In genomic region chr22:30667092-30667485, GRCh38 we compare ENCODE assay signal across 8 cellular contexts. TPM values are rescaled to one million over a fixed set of nuclear protein-coding genes. Genes with fewer than 3 reads are reported as not detected.
DNase-seq lines count a peak whose midpoint lies in the region; ATAC-seq and TF ChIP-seq lines count a peak whose summit lies in the region.

No MANE protein-coding gene starts in this region.

- intact Hi-C loops in adrenal gland (cut with DNase I) = no loop called here

- H3K27ac ChIP-seq in adrenal gland = peak overlapping the region in 1 of 5 donors; percentile 4
- H3K27ac ChIP-seq in liver (ENCODE audit: low read depth in 1 of 2, low read length in 2 of 2) = no peak overlapping the region
- H3K27ac ChIP-seq in thymus (ENCODE audit: low read depth) = no peak overlapping the region

- 3 to 6% (median 4%) methylated on average over 16 to 17 of the region's 17 CpGs for WGBS in adrenal gland, 4 donors
- 4% methylated on average over 17 of the region's 17 CpGs for WGBS in liver
- WGBS in thymus = under 1% methylated on average over 17 of the region's 17 CpGs

- DNase-seq in BE2C (no peak), adrenal gland (no peak), MV-4-11 (lab: John Stamatoyannopoulos, UW) (no peak), retina (no peak)

- H3K9ac ChIP-seq in liver (ENCODE audit: low read depth in 1 of 2, low read length in 2 of 2) = peak overlapping the region in 1 of 2 donors; percentile 32

- H3K9me3 ChIP-seq in BE2C (no peaks in the 10 kb centered on the region), adrenal gland (replicated peaks in 1 of 3) (no peaks in the 10 kb centered on the region), liver (ENCODE audit: control insufficient read depth in 4 of 4, low read length in 3 of 4) (no peaks in the 10 kb centered on the region), thymus (ENCODE audit: control insufficient read depth) (no peaks in the 10 kb centered on the region)

- no peak for TF ChIP-seq POLR2A in adrenal gland (IDR thresholded peaks at IDR 0.05)

- H3K4me3 ChIP-seq in BE2C (ENCODE audit: low read depth, low read length) = peak overlapping the region; percentile 84
- H3K4me3 ChIP-seq in adrenal gland = peak overlapping the region; percentile 27 to 69 (median 37)
- peak overlapping the region; percentile 44 to 77 (median 76) for H3K4me3 ChIP-seq in liver (ENCODE audit: low read depth in 1 of 3, low read length in 3 of 3)
- peak overlapping the region; percentile 85 for H3K4me3 ChIP-seq in thymus (ENCODE audit: low read length)

- TF ChIP-seq CTCF in BE2C (IDR thresholded peaks at IDR 0.05; ENCODE audit: low read depth, low read length) (no peak), adrenal gland (IDR thresholded peaks at IDR 0.05) (no peak), liver (IDR thresholded peaks at IDR 0.05; ENCODE audit: low read depth, low read length, missing input control) (no peak)

- peak; percentile 7 for ATAC-seq in HG03064 (IDR thresholded peaks at IDR 0.05; ENCODE audit: low read depth, unreplicated experiment)
- ATAC-seq in GM18873 (IDR thresholded peaks at IDR 0.05; ENCODE audit: low FRiP score, unreplicated experiment) = no peak

- H3K27me3 ChIP-seq in BE2C (no peaks in the 10 kb centered on the region), adrenal gland (no peaks in the 10 kb centered on the region), liver (ENCODE audit: control insufficient read depth in 4 of 4, insufficient read depth in 4 of 4, low read length in 3 of 4) (no peaks in the 10 kb centered on the region), thymus (ENCODE audit: control insufficient read depth, insufficient read depth) (peaks cover 7% of the 10 kb centered on the region)

- no peak for TF ChIP-seq RAD21 in liver (IDR thresholded peaks at IDR 0.05)

- H3K4me1 ChIP-seq in BE2C (no peaks in the 10 kb centered on the region), adrenal gland (replicated peaks in 1 of 2) (peaks cover 0 to 4% of the 10 kb centered on the region in 2 donors), liver (ENCODE audit: control insufficient read depth in 4 of 4, insufficient read depth in 4 of 4, low read length in 3 of 4) (peaks cover 2 to 19% (median 13%) of the 10 kb centered on the region in 4 donors), thymus (ENCODE audit: control insufficient read depth, insufficient read depth, low read length) (peaks cover 5% of the 10 kb centered on the region)

- H3K36me3 ChIP-seq in BE2C (no peaks in the 10 kb centered on the region), adrenal gland (replicated peaks in 1 of 2) (peaks cover 0 to 21% of the 10 kb centered on the region in 2 donors), liver (ENCODE audit: control insufficient read depth in 4 of 4, insufficient read depth in 3 of 4, low read depth in 1 of 4, low read length in 3 of 4) (peaks cover 2 to 3% (median 2%) of the 10 kb centered on the region in 4 donors), thymus (ENCODE audit: control insufficient read depth, insufficient read depth) (peaks cover 18% of the 10 kb centered on the region)

TF ChIP-seq in liver, 16 proteins besides CTCF, POLR2A, EP300 and RAD21:
- TF ChIP-seq GABPA (IDR thresholded peaks at IDR 0.05 in 1 of 2, conservative IDR thresholded peaks at IDR 0.05 in 1 of 2) = no peak
- TF ChIP-seq HNF4A (conservative IDR thresholded peaks at IDR 0.05) = peak in 1 of 2 donors; percentile 5
- no peak for TF ChIP-seq HNF4G (IDR thresholded peaks at IDR 0.05)
- TF ChIP-seq, protein P1, sequence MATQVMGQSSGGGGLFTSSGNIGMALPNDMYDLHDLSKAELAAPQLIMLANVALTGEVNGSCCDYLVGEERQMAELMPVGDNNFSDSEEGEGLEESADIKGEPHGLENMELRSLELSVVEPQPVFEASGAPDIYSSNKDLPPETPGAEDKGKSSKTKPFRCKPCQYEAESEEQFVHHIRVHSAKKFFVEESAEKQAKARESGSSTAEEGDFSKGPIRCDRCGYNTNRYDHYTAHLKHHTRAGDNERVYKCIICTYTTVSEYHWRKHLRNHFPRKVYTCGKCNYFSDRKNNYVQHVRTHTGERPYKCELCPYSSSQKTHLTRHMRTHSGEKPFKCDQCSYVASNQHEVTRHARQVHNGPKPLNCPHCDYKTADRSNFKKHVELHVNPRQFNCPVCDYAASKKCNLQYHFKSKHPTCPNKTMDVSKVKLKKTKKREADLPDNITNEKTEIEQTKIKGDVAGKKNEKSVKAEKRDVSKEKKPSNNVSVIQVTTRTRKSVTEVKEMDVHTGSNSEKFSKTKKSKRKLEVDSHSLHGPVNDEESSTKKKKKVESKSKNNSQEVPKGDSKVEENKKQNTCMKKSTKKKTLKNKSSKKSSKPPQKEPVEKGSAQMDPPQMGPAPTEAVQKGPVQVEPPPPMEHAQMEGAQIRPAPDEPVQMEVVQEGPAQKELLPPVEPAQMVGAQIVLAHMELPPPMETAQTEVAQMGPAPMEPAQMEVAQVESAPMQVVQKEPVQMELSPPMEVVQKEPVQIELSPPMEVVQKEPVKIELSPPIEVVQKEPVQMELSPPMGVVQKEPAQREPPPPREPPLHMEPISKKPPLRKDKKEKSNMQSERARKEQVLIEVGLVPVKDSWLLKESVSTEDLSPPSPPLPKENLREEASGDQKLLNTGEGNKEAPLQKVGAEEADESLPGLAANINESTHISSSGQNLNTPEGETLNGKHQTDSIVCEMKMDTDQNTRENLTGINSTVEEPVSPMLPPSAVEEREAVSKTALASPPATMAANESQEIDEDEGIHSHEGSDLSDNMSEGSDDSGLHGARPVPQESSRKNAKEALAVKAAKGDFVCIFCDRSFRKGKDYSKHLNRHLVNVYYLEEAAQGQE (IDR thresholded peaks at IDR 0.05) = no peak
- TF ChIP-seq TAF1 (conservative IDR thresholded peaks at IDR 0.05) = no peak
- TF ChIP-seq, protein P2, sequence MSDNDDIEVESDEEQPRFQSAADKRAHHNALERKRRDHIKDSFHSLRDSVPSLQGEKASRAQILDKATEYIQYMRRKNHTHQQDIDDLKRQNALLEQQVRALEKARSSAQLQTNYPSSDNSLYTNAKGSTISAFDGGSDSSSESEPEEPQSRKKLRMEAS (IDR thresholded peaks at IDR 0.05) = no peak
- TF ChIP-seq FOXA1 (IDR thresholded peaks at IDR 0.05) = no peak
- no peak for TF ChIP-seq EGR1 (IDR thresholded peaks at IDR 0.05; ENCODE audit: low read depth in 2 of 2)

RNA-seq across cellular contexts. Expression of gene DUSP18, which starts 0.6 kb away (rescaled TPM):
- polyA plus RNA-seq in BE2C (2012; ENCODE audit: insufficient read depth, insufficient read length, low read depth) = 2.7 TPM
- total RNA-seq in adrenal gland (1 to 10 TPM; 3.9 to 8.9 (median 6.7) TPM), liver (1 to 10 TPM; 1.3 to 2.3 TPM)
- polyA plus RNA-seq in adrenal gland (1 to 10 TPM; 1.4 to 5.0 (median 3.8) TPM), liver (1 to 10 TPM; 1.0 to 1.9 TPM), thymus (6.4 TPM)

RNA-seq across cellular contexts. Expression of gene OSBP2, which starts 27.6 kb away (rescaled TPM):
- polyA plus RNA-seq in BE2C (2012; ENCODE audit: insufficient read depth, insufficient read length, low read depth) = 5.1 TPM
- 10 to 100 TPM; 15.2 to 35.6 (median 25.1) TPM for total RNA-seq in adrenal gland
- 10 to 100 TPM in 2 of 3 donors, 1 to 10 TPM in 1; 7.3 to 13.4 (median 11.7) TPM for polyA plus RNA-seq in adrenal gland
- total RNA-seq in liver = 100 to 1,000 TPM in 1 of 2 donors, 1 to 10 TPM in 1; 1.2 to 192 TPM
- polyA plus RNA-seq in liver = under 1 TPM; 0.43 to 0.54 TPM
- polyA plus RNA-seq in thymus = 0.46 TPM

RNA-seq across cellular contexts. Expression of gene SLC35E4, which starts 31.5 kb away (rescaled TPM):
- polyA plus RNA-seq in BE2C (2012; ENCODE audit: insufficient read depth, insufficient read length, low read depth) = 9.2 TPM
- total RNA-seq in adrenal gland = 1 to 10 TPM in 7 of 8 donors, under 1 TPM in 1; 0.60 to 7.0 (median 3.9) TPM
- 1 to 10 TPM; 1.3 to 2.0 (median 2.0) TPM for polyA plus RNA-seq in adrenal gland
- total RNA-seq in liver = 1 to 10 TPM in 1 of 2 donors, under 1 TPM in 1; 0.19 to 1.2 TPM
- under 1 TPM; 0.14 to 0.42 TPM for polyA plus RNA-seq in liver
- polyA plus RNA-seq in thymus = 1.2 TPM
